Comparison of ENCODE assay signal across 1 cellular context in the genomic region with DNA sequence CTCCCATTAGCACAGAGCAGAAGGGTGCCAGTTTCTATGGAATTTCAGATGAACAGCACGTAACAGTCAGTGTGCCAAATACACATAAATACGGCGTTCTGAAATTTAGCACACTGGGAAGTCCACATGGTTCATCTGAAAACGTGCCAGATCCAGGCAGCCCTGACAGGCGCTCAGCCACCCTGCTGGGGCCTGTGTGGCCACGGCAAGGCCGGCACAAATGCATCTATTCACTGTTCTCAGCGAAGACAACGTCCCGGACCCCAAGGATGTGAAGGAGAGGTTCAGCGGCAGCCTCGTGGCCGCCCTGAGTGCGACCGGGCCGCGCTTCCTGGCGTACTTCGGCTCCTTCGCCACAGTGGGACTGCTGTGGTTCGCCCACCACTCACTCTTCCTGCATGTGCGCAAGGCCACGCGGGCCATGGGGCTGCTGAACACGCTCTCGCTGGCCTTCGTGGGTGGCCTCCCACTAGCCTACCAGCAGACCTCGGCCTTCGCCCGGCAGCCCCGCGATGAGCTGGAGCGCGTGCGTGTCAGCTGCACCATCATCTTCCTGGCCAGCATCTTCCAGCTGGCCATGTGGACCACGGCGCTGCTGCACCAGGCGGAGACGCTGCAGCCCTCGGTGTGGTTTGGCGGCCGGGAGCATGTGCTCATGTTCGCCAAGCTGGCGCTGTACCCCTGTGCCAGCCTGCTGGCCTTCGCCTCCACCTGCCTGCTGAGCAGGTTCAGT.
TF ChIP-seq lines count a peak whose summit lies in the region.

No MANE protein-coding gene starts in this region.

TF ChIP-seq in K562, 482 proteins besides CTCF, POLR2A, EP300 and RAD21 (continued from another document):
- TF ChIP-seq, protein P1, sequence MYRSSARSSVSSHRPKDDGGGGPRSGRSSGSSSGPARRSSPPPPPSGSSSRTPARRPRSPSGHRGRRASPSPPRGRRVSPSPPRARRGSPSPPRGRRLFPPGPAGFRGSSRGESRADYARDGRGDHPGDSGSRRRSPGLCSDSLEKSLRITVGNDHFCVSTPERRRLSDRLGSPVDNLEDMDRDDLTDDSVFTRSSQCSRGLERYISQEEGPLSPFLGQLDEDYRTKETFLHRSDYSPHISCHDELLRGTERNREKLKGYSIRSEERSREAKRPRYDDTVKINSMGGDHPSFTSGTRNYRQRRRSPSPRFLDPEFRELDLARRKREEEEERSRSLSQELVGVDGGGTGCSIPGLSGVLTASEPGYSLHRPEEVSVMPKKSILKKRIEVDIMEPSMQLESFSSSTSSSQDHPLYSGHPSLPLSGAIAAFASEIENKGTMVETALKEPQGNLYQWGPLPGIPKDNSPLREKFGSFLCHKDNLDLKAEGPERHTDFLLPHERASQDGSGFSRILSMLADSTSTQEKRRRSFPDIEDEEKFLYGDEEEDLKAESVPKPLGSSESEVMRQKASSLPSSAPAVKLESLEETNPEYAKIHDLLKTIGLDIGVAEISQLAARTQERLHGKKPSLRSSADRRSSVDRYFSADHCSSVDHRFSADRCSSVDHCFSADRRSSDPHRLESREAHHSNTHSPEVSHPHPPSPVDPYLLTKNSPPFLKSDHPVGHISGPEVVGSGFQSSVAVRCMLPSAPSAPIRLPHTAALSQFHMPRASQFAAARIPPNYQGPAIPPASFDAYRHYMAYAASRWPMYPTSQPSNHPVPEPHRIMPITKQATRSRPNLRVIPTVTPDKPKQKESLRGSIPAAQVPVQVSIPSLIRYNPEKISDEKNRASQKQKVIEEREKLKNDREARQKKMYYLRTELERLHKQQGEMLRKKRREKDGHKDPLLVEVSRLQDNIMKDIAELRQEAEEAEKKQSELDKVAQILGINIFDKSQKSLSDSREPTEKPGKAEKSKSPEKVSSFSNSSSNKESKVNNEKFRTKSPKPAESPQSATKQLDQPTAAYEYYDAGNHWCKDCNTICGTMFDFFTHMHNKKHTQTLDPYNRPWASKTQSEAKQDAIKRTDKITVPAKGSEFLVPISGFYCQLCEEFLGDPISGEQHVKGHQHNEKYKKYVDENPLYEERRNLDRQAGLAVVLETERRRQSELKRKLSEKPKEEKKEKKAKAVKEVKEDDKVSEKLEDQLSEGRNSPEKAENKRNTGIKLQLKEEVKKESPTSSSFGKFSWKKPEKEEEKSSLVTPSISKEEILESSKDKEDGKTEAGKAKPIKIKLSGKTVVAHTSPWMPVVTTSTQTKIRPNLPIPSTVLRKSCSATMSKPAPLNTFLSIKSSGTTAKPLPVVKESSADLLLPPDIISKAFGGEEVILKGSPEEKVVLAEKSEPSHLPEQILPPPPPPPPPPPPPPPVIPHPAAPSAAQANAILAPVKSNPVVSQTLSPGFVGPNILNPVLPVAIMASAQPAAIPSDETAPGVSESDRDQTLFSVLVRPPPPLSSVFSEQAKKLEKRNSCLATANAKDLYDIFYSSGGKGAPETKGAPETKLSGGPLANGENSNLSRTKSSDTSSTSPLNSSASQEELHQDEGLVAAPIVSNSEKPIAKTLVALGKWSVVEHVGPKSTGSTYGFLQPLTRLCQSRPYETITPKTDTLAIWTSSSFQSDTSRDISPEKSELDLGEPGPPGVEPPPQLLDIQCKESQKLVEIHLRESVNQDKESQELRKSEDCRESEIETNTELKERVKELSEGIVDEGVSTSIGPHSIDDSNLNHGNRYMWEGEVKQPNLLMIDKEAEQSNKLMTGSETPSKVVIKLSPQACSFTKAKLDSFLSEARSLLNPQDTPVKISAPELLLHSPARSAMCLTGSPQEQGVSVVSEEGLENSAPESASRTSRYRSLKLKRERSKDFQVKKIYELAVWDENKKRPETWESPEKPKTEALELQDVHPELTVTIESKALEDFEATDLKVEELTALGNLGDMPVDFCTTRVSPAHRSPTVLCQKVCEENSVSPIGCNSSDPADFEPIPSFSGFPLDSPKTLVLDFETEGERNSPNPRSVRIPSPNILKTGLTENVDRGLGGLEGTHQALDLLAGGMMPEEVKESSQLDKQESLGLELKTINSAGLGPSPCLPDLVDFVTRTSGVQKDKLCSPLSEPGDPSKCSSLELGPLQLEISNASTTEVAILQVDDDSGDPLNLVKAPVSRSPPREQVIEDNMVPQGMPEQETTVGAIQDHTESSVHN (IDR thresholded peaks at IDR 0.05; ENCODE audit: borderline replicate concordance in 1 of 2, low read depth in 1 of 2): no peak
- TF ChIP-seq ELF2 (CRISPR knock-in tag; IDR thresholded peaks at IDR 0.05): no peak
- no peak for TF ChIP-seq CHCHD3 (CRISPR knock-in tag; IDR thresholded peaks at IDR 0.05)
- TF ChIP-seq ZNF444 (CRISPR knock-in tag; IDR thresholded peaks at IDR 0.05): no peak
- TF ChIP-seq, protein P2, sequence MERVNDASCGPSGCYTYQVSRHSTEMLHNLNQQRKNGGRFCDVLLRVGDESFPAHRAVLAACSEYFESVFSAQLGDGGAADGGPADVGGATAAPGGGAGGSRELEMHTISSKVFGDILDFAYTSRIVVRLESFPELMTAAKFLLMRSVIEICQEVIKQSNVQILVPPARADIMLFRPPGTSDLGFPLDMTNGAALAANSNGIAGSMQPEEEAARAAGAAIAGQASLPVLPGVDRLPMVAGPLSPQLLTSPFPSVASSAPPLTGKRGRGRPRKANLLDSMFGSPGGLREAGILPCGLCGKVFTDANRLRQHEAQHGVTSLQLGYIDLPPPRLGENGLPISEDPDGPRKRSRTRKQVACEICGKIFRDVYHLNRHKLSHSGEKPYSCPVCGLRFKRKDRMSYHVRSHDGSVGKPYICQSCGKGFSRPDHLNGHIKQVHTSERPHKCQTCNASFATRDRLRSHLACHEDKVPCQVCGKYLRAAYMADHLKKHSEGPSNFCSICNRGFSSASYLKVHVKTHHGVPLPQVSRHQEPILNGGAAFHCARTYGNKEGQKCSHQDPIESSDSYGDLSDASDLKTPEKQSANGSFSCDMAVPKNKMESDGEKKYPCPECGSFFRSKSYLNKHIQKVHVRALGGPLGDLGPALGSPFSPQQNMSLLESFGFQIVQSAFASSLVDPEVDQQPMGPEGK (CRISPR knock-in tag; IDR thresholded peaks at IDR 0.05; ENCODE audit: borderline replicate concordance): no peak
- TF ChIP-seq DNMT1 (IDR thresholded peaks at IDR 0.05): no peak
- TF ChIP-seq, protein P3, sequence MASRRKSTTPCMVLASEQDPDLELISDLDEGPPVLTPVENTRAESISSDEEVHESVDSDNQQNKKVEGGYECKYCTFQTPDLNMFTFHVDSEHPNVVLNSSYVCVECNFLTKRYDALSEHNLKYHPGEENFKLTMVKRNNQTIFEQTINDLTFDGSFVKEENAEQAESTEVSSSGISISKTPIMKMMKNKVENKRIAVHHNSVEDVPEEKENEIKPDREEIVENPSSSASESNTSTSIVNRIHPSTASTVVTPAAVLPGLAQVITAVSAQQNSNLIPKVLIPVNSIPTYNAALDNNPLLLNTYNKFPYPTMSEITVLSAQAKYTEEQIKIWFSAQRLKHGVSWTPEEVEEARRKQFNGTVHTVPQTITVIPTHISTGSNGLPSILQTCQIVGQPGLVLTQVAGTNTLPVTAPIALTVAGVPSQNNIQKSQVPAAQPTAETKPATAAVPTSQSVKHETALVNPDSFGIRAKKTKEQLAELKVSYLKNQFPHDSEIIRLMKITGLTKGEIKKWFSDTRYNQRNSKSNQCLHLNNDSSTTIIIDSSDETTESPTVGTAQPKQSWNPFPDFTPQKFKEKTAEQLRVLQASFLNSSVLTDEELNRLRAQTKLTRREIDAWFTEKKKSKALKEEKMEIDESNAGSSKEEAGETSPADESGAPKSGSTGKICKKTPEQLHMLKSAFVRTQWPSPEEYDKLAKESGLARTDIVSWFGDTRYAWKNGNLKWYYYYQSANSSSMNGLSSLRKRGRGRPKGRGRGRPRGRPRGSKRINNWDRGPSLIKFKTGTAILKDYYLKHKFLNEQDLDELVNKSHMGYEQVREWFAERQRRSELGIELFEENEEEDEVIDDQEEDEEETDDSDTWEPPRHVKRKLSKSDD (conservative IDR thresholded peaks at IDR 0.05; ENCODE audit: low read length): no peak
- no peak for TF ChIP-seq POLR3G (IDR thresholded peaks at IDR 0.05; ENCODE audit: extremely low read depth, insufficient read length, insufficient replicate concordance)
